In the genomic region with DNA sequence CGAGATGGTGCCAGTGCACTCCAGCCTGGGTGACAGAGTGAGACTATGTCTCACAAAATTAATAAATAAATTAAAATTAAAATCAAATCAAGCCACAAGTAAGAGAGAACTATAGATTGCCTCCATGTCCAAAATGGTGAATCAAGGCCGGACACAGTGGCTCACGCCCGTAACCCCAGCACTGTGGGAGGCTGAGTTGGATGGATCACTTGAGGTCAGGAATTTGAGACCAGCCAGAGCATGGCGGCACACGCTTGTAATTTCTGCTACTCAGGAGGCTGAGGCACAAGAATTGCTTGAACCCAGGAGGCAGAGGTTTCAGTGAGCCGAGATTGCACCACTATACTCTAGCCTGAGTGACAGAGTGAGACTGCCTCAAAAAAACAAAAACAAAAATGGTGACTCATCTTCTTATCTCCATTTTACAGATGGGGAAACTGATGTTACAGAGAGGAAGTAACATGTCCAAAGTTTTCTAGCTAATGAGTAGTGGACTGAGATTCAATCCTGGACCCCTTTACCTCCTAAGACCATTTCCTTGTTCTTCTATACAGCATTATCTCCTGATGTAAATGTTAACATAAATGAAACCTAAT, we compare ENCODE assay signal across 2 cellular contexts.
TF ChIP-seq lines count a peak whose summit lies in the region.

No MANE protein-coding gene starts in this region.

TF ChIP-seq in SK-N-SH, 30 proteins besides CTCF, POLR2A, EP300 and RAD21 (continued from another document):
- TF ChIP-seq, protein P1, sequence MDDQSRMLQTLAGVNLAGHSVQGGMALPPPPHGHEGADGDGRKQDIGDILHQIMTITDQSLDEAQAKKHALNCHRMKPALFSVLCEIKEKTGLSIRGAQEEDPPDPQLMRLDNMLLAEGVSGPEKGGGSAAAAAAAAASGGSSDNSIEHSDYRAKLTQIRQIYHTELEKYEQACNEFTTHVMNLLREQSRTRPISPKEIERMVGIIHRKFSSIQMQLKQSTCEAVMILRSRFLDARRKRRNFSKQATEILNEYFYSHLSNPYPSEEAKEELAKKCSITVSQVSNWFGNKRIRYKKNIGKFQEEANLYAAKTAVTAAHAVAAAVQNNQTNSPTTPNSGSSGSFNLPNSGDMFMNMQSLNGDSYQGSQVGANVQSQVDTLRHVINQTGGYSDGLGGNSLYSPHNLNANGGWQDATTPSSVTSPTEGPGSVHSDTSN (IDR thresholded peaks at IDR 0.05): no peak
- TF ChIP-seq SIN3A (IDR thresholded peaks at IDR 0.05; ENCODE audit: borderline replicate concordance, low read depth, low read length) (no peak), ELF1 (IDR thresholded peaks at IDR 0.05) (no peak), RXRA (IDR thresholded peaks at IDR 0.05; ENCODE audit: borderline replicate concordance, low read depth) (no peak), GATA2 (CRISPR knock-in tag; IDR thresholded peaks at IDR 0.05) (no peak), JUND (IDR thresholded peaks at IDR 0.05) (no peak)

TF ChIP-seq in SK-N-SH treated with all-trans-retinoic acid at 6 μM for 48 hours, 23 proteins besides CTCF, POLR2A, EP300 and RAD21 (continued from another document):
- TF ChIP-seq, protein P2, sequence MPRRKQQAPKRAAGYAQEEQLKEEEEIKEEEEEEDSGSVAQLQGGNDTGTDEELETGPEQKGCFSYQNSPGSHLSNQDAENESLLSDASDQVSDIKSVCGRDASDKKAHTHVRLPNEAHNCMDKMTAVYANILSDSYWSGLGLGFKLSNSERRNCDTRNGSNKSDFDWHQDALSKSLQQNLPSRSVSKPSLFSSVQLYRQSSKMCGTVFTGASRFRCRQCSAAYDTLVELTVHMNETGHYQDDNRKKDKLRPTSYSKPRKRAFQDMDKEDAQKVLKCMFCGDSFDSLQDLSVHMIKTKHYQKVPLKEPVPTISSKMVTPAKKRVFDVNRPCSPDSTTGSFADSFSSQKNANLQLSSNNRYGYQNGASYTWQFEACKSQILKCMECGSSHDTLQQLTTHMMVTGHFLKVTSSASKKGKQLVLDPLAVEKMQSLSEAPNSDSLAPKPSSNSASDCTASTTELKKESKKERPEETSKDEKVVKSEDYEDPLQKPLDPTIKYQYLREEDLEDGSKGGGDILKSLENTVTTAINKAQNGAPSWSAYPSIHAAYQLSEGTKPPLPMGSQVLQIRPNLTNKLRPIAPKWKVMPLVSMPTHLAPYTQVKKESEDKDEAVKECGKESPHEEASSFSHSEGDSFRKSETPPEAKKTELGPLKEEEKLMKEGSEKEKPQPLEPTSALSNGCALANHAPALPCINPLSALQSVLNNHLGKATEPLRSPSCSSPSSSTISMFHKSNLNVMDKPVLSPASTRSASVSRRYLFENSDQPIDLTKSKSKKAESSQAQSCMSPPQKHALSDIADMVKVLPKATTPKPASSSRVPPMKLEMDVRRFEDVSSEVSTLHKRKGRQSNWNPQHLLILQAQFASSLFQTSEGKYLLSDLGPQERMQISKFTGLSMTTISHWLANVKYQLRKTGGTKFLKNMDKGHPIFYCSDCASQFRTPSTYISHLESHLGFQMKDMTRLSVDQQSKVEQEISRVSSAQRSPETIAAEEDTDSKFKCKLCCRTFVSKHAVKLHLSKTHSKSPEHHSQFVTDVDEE (CRISPR knock-in tag; IDR thresholded peaks at IDR 0.05): no peak
- no peak for TF ChIP-seq SNAI2 (CRISPR knock-in tag; IDR thresholded peaks at IDR 0.05)
- no peak for TF ChIP-seq CSDC2 (CRISPR knock-in tag; IDR thresholded peaks at IDR 0.05)
- TF ChIP-seq ESRRG (CRISPR knock-in tag; IDR thresholded peaks at IDR 0.05): no peak
